ENCODE assay signal across 8 cellular contexts in the genomic region with DNA sequence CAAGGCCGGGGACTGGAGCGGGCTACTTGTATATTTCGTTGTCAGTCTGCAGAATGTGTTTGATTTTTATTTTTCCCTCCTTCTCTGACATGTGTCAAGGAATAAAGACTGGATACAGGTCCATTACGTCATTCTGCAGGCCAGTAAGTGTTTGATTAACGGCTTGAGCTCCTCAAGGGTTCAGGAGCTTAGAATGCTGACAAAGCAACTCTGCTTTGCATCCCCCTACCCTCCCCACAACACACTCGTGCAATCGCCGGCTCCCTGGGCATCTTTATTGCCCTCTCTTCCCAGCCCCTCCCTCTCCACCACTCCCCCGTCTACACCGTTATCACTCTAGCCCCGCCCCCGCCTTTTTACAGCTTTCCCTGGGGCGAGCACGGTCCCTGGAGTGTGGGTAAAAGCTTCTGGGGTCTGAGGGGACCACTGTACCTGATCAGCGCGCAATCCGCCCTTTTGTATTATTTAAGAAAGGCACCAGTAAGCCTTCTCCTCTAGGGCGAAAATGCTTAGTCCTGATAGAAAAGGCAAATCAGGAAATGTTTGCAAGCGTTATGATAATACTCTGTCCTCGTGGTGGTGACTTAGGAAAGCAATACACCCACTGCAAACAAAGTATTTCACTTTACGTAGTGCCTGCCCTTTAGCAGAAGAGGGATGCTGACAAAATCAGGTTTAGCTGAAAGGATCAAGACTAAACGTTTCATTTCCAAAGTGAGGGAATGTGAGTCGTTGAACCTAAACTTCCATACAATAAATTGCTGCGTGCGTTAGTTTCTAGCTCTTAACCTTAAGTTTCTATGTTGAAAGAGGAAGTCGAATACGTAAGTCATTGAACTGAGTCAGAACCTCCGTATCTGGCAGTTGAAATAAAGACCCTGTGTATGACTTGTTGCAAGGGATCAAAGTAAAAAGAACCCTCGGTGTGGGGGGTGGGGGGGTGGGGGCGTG. TPM values are rescaled to one million over a fixed set of nuclear protein-coding genes. Genes with fewer than 3 reads are reported as not detected.
A peak's percentile ranks its signal among the peaks of the same experiment; 100 is the strongest.
DNase-seq lines count a peak whose midpoint lies in the region; ATAC-seq, FAIRE-seq and TF ChIP-seq lines count a peak whose summit lies in the region.

No MANE protein-coding gene starts in this region.

- H3K27ac ChIP-seq in A549 (no peak overlapping the region), OCI-LY3 (ENCODE audit: low read length) (no peak overlapping the region), right lobe of liver (no peak overlapping the region)

- H3K4me3 ChIP-seq in A549 (peak overlapping the region; percentile 47), OCI-LY3 (ENCODE audit: low read length) (peak overlapping the region; percentile 69), right lobe of liver (peak overlapping the region; percentile 14 to 42 (median 42))

- TF ChIP-seq RAD21 in A549 (conservative IDR thresholded peaks at IDR 0.05 in 1 of 2, IDR thresholded peaks at IDR 0.05 in 1 of 2): no peak

- H3K4me1 ChIP-seq in A549 (peaks cover 32% of the 10 kb centered on the region), OCI-LY3 (ENCODE audit: low read length) (peaks cover 5% of the 10 kb centered on the region), right lobe of liver (peaks cover 0 to 15% (median 0%) of the 10 kb centered on the region in 4 donors)

- H2AFZ ChIP-seq in OCI-LY3 (ENCODE audit: low read depth, low read length): peak overlapping the region; percentile 40

- POLR2A ChIA-PET in A549 (lab: Yijun Ruan, JAX): no interaction called here

- intact Hi-C loops in right lobe of liver (cut with DNase I): no loop called here

- peaks cover 22% of the 10 kb centered on the region for H3K27me3 ChIP-seq in OCI-LY3 (ENCODE audit: low read depth, low read length)
- H3K27me3 ChIP-seq in right lobe of liver: peaks cover 9 to 34% of the 10 kb centered on the region in 2 donors

- H3K36me3 ChIP-seq in OCI-LY3 (replicated peaks; ENCODE audit: low read depth, low read length): no peaks in the 10 kb centered on the region
- no peaks in the 10 kb centered on the region for H3K36me3 ChIP-seq in right lobe of liver

- FAIRE-seq in A549 (lab: Jason Lieb, UNC) (peak; percentile 63), GM12892 (lab: Jason Lieb, UNC) (peak; percentile 85)

- 3% methylated on average over 27 of the region's 30 CpGs for WGBS in A549 (ENCODE audit: missing lambda C conversion rate)
- WGBS in right lobe of liver (ENCODE audit: insufficient coverage, low coverage, low lambda C conversion rate, missing lambda C conversion rate): 5% methylated on average over 30 of the region's 30 CpGs

- CTCF ChIA-PET in A549 (lab: Yijun Ruan, JAX): interaction anchor here (0.6 to 1.4 kb wide), 4 partner anchors 12 to 112 kb away, joined by 3 to 6 read pairs (median 3); no protein-coding TSS in a partner anchor

- H3K9ac ChIP-seq in OCI-LY3 (ENCODE audit: low read length): no peak overlapping the region

- ATAC-seq in A549 (peak in 1 of 2 experiments; percentile 13; a peak in 1 of 6 replicates), right lobe of liver (peak in 2 of 4 donors; percentile 6 to 15), GM18502 (IDR thresholded peaks at IDR 0.05; ENCODE audit: poor library complexity, unreplicated experiment) (no peak)

- TF ChIP-seq EP300 in A549 (IDR thresholded peaks at IDR 0.05): no peak

- H3K79me2 ChIP-seq in OCI-LY3 (ENCODE audit: low read length): no peaks in the 10 kb centered on the region

- H3K4me2 ChIP-seq in A549 (peak overlapping the region; percentile 89), OCI-LY3 (ENCODE audit: low read length) (peak overlapping the region; percentile 88)

- no peak for TF ChIP-seq CTCF in A549 (IDR thresholded peaks at IDR 0.05)
- TF ChIP-seq CTCF in OCI-LY3 (IDR thresholded peaks at IDR 0.05; ENCODE audit: low read depth, low read length): no peak
- no peak for TF ChIP-seq CTCF in right lobe of liver (IDR thresholded peaks at IDR 0.05)

- DNase-seq in A549 (ENCODE audit: low read depth in 1 of 2, low spot score in 1 of 2): peak in 1 of 2 experiments; percentile 7
- no peak for DNase-seq in GM12892 (ENCODE audit: insufficient read length)
- DNase-seq in cerebellum (ENCODE audit: low spot score): peak; percentile 30
- DNase-seq in right lobe of liver: peak in 1 of 3 donors; percentile 26
- peak; percentile 59 for DNase-seq in superior temporal gyrus (ENCODE audit: extremely low spot score)
- no peak for DNase-seq in HT-29 (ENCODE audit: low spot score)

- H3K9me3 ChIP-seq in A549 (no peaks in the 10 kb centered on the region), OCI-LY3 (ENCODE audit: insufficient read depth, low read length) (no peaks in the 10 kb centered on the region), right lobe of liver (no peaks in the 10 kb centered on the region)

- TF ChIP-seq POLR2A in A549 (IDR thresholded peaks at IDR 0.05; ENCODE audit: low read length) (no peak), GM12892 (IDR thresholded peaks at IDR 0.05; ENCODE audit: low read depth, low read length) (peak; percentile 66; the same call in 1 of the 2 replicates), right lobe of liver (IDR thresholded peaks at IDR 0.05) (no peak)

- no peaks in the 10 kb centered on the region for H4K20me1 ChIP-seq in OCI-LY3 (ENCODE audit: insufficient read depth, low read length)

TF ChIP-seq in A549, 52 proteins besides CTCF, POLR2A, EP300 and RAD21:
- TF ChIP-seq GATA3 (IDR thresholded peaks at IDR 0.05; ENCODE audit: borderline replicate concordance): no peak
- TF ChIP-seq RNF2 (IDR thresholded peaks at IDR 0.05; ENCODE audit: borderline replicate concordance, low read depth): peak; percentile 22
- peak; percentile 70 for TF ChIP-seq MAFK (IDR thresholded peaks at IDR 0.05; ENCODE audit: partially characterized antibody)
- TF ChIP-seq, protein P1, sequence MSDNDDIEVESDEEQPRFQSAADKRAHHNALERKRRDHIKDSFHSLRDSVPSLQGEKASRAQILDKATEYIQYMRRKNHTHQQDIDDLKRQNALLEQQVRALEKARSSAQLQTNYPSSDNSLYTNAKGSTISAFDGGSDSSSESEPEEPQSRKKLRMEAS (IDR thresholded peaks at IDR 0.05): no peak

RNA-seq across cellular contexts. Expression of gene CREB5, which starts 1.4 kb away (rescaled TPM):
- polyA plus RNA-seq in A549 (2011; rRNA removed) (1.5 TPM in 2 replicates), A549 (2017; fragmentation: RNase III; extraction: RNeasy Plus Mini Kit Qiagen cat#74134 plus additional on column Dnase treatment) (0.61 to 0.88 TPM (median 0.69 TPM) in 3 replicates)
- polyA plus RNA-seq in A549 (2012; cell fraction: cytosol; rRNA removed): 0.81 and 1.0 TPM in 2 replicates
- polyA plus RNA-seq in A549 (2012; cell fraction: nucleus; rRNA removed): 3.2 and 3.4 TPM in 2 replicates
- polyA minus RNA-seq in A549 (2011; rRNA and poly(A)+ RNA removed): 3.5 and 4.6 TPM in 2 replicates
- 13.6 TPM for polyA plus RNA-seq in GM12892 (2012; ENCODE audit: missing spikeins)
- total RNA-seq in cerebellum (23.6 TPM), right lobe of liver (1 to 10 TPM in 4 of 6 experiments, under 1 TPM in 2; 0.48 to 6.3 (median 1.4) TPM)
- total RNA-seq in HT-29 (2014; rRNA removed; shearing (Covaris generic)): 0.28 and 1.3 TPM in 2 replicates

Comparison
In these comparisons a context has a peak if more than half of its experiments do, and no peak if none do; other contexts are left out.
1. DNase-seq: peak in cerebellum (single experiment) and superior temporal gyrus (single experiment); none in GM12892 (single experiment) and HT-29 (single experiment).
2. Peak in every context shown above with its lines, with median percentiles within 50 percentile points of each other: H3K4me3 ChIP-seq.